ENCODE assay signal across 9 cellular contexts in genomic region chr11:122743949-122744876, GRCh38.
DNase-seq lines count a peak whose midpoint lies in the region; ATAC-seq, FAIRE-seq and TF ChIP-seq lines count a peak whose summit lies in the region.
"Had no signal": no experiment of that assay in that cellular context is flagged by ENCODE, and none has a peak within 500 bp of the region (broad histone marks: within the 10 kb centered on the region; RNA-seq: fewer than 3 reads in every experiment).

No MANE protein-coding gene starts in this region.

- DNase-seq in GM18507 (ENCODE audit: extremely low spot score, insufficient read length, low read depth) (peak; percentile 30), UCSD-AML1 (lab: John Stamatoyannopoulos, UW; ENCODE audit: unreplicated experiment) (peak; percentile 78), K562 (ENCODE audit: extremely low read depth in 1 of 4, low spot score in 3 of 4) (no peak), HuH-7 (ENCODE audit: low spot score) (no peak), NCI-H1694 treated with DMSO at 0.1 percent for 48 hours (lab: John Stamatoyannopoulos, UW) (no peak), NCI-H2171 treated with DMSO at 0.1 percent for 48 hours (lab: John Stamatoyannopoulos, UW) (no peak)
- peak; percentile 50 to 66 (median 64) for DNase-seq in stimulated activated CD4-positive, alpha-beta T cell treated with anti-CD3 and anti-CD28 coated beads, TNF-alpha, amount 100 ng/mL, for 1 hour (ENCODE audit: low read depth in 3 of 3, low spot score in 1 of 3)

- H3K9ac ChIP-seq in K562 (ENCODE audit: insufficient read depth in 1 of 2, low read depth in 2 of 2, low read length in 2 of 2), result no peak overlapping the region

- peaks cover 3 to 35% of the 10 kb centered on the region in 2 experiments; a peak in 4 of 5 replicates for H3K27me3 ChIP-seq in K562 (ENCODE audit: control insufficient read depth in 2 of 2, insufficient read depth in 2 of 2, low read length in 2 of 2)

- WGBS in K562 (ENCODE audit: insufficient coverage, low coverage, missing lambda C conversion rate), result 7% methylated on average over 12 of the region's 12 CpGs

- no peak overlapping the region for H3K4me2 ChIP-seq in K562 (ENCODE audit: insufficient read depth, low read length)

- no peak for TF ChIP-seq RAD21 in K562 (CRISPR knock-in tag; conservative IDR thresholded peaks at IDR 0.05 in 1 of 2, IDR thresholded peaks at IDR 0.05 in 1 of 2)

- H4K20me1 ChIP-seq in K562 (replicated peaks; ENCODE audit: control insufficient read depth, insufficient read depth, low read length), result no peaks in the 10 kb centered on the region; the same call in 1 of the 2 replicates

- no peak for TF ChIP-seq CTCF in K562 (IDR thresholded peaks at IDR 0.05 in 2 of 3, conservative IDR thresholded peaks at IDR 0.05 in 1 of 3; ENCODE audit: insufficient read depth in 2 of 3, low read depth in 1 of 3, low read length in 3 of 3)

- intact Hi-C loops in K562 (cut with micrococcal nuclease), result no loop called here

- no TSS peak for BruUV-seq in K562 (replicated peaks; lab: Mats Ljungman, UMichigan)

- POLR2A ChIA-PET in K562 (lab: Yijun Ruan, JAX), result no interaction called here

- in situ Hi-C loops in K562 (cut with MboI), result no loop called here

- ATAC-seq in HG03064 (IDR thresholded peaks at IDR 0.05; ENCODE audit: low read depth, unreplicated experiment), result peak; percentile 44
- ATAC-seq in K562, result no peak

- no peaks in the 10 kb centered on the region for H3K4me1 ChIP-seq in K562 (replicated peaks in 1 of 2; ENCODE audit: control insufficient read depth in 2 of 2, insufficient read depth in 2 of 2, low read length in 2 of 2)

- no peaks in the 10 kb centered on the region for H3K9me3 ChIP-seq in K562 (replicated peaks; ENCODE audit: control insufficient read depth, insufficient read depth, low read depth, low read length)
- H3K9me3 ChIP-seq: thoracic aorta had no signal

- H2AFZ ChIP-seq in K562 (ENCODE audit: low read depth, low read length), result no peak overlapping the region

- TF ChIP-seq POLR2A in K562 (conservative IDR thresholded peaks at IDR 0.05), result no peak

- FAIRE-seq in GM18507 (lab: Jason Lieb, UNC) (peak; percentile 94), K562 (lab: Jason Lieb, UNC) (no peak)

- no peaks in the 10 kb centered on the region for H3K79me2 ChIP-seq in K562 (ENCODE audit: control insufficient read depth, insufficient read depth, low read length)

- no peaks in the 10 kb centered on the region for H3K36me3 ChIP-seq in K562 (ENCODE audit: control insufficient read depth, insufficient read depth, low read length)
- H3K36me3 ChIP-seq: thoracic aorta had no signal

- no peak overlapping the region for H3K4me3 ChIP-seq in K562
- H3K4me3 ChIP-seq: thoracic aorta had no signal

- CTCF ChIA-PET in K562 (lab: Yijun Ruan, JAX; ENCODE audit: low intra/inter-chr PET ratio), result no interaction called here

- TF ChIP-seq EP300 in K562 (IDR thresholded peaks at IDR 0.05; ENCODE audit: low read length), result no peak

- no peaks in the 10 kb centered on the region for H3K9me1 ChIP-seq in K562 (ENCODE audit: control insufficient read depth, insufficient read depth, low read length)

- no peak overlapping the region for H3K27ac ChIP-seq in K562 (ENCODE audit: extremely low read depth, low read depth, low read length)
- H3K27ac ChIP-seq: thoracic aorta had no signal

TF ChIP-seq in K562, 482 proteins besides CTCF, POLR2A, EP300 and RAD21:
- no peak for TF ChIP-seq MAFK (IDR thresholded peaks at IDR 0.05; ENCODE audit: low read length)
- no peak for TF ChIP-seq ZSCAN32 (CRISPR knock-in tag; IDR thresholded peaks at IDR 0.05)
- no peak for TF ChIP-seq FOS (IDR thresholded peaks at IDR 0.05; ENCODE audit: extremely low read depth, insufficient read length)
- TF ChIP-seq ZBED1 (IDR thresholded peaks at IDR 0.05), result no peak
- no peak for TF ChIP-seq U2AF1 (optimal IDR thresholded peaks at IDR 0.05; ENCODE audit: low read depth, low read length)
- TF ChIP-seq DIDO1 (tag; IDR thresholded peaks at IDR 0.05; ENCODE audit: low read depth), result no peak
- peak; percentile 75 for TF ChIP-seq TFE3 (CRISPR knock-in tag; IDR thresholded peaks at IDR 0.05)

Comparison
In these comparisons a context has a peak if more than half of its experiments do, and no peak if none do; other contexts are left out.
1. DNase-seq: peak in GM18507 (single experiment), UCSD-AML1 (single experiment) and stimulated activated CD4-positive, alpha-beta T cell treated with anti-CD3 and anti-CD28 coated beads, TNF-alpha, amount 100 ng/mL, for 1 hour (3 of 3); none in K562 (0 of 4), HuH-7 (single experiment), NCI-H1694 treated with DMSO at 0.1 percent for 48 hours (single experiment) and NCI-H2171 treated with DMSO at 0.1 percent for 48 hours (single experiment).